Comparison of ENCODE assay signal across 8 cellular contexts in the genomic region with DNA sequence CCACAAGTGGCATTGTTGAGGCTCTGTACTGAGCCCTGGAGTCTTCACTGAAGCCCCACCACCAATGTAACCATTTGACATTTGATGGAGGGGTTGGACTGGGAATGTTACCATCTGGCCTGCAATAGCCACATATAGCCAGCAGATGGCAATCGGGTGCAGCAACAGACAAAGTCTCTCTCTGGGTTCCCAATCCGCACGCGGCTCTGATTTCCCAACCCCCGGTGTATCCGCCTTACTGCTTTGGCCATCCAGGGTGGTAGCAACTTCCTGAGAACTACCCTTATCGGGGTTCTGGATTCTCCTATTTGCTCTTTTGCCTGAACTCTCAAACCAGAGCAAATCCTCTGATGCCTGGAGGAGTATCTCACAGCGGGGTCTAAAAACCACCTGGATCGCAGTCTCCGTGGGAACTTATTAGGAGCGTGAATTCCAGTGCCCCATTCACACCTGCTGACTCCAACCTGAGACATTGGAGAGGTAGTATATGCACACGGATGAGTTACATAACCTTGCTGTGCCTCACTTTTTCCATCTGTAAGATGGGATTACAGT. TPM values are rescaled to one million over a fixed set of nuclear protein-coding genes. Genes with fewer than 3 reads are reported as not detected.
DNase-seq lines count a peak whose midpoint lies in the region; ATAC-seq and TF ChIP-seq lines count a peak whose summit lies in the region.

No MANE protein-coding gene starts in this region.

- H3K9ac ChIP-seq in colonic mucosa (ENCODE audit: low read depth in 2 of 2, low read length in 2 of 2), result no peak overlapping the region
- no peak overlapping the region for H3K9ac ChIP-seq in liver (ENCODE audit: low read depth in 1 of 2, low read length in 2 of 2)

- peak; percentile 96 to 98 for TF ChIP-seq RAD21 in liver (IDR thresholded peaks at IDR 0.05)

- H3K4me3 ChIP-seq in AG09309 (ENCODE audit: control insufficient read depth, low read depth, low read length) (no peak overlapping the region), colonic mucosa (no peak overlapping the region), liver (ENCODE audit: low read depth in 1 of 3, low read length in 3 of 3) (no peak overlapping the region)

- WGBS in liver, result 27% methylated on average over 12 of the region's 12 CpGs

- H3K9me3 ChIP-seq in colonic mucosa (no peaks in the 10 kb centered on the region), liver (ENCODE audit: control insufficient read depth in 4 of 4, low read length in 3 of 4) (no peaks in the 10 kb centered on the region)

- no peak overlapping the region for H3K27ac ChIP-seq in colonic mucosa
- H3K27ac ChIP-seq in liver (ENCODE audit: low read depth in 1 of 2, low read length in 2 of 2), result no peak overlapping the region

- TF ChIP-seq CTCF in AG09309 (IDR thresholded peaks at IDR 0.05; ENCODE audit: control insufficient read depth, insufficient read depth, low read depth, low read length, missing control alignments), result peak; percentile 96
- TF ChIP-seq CTCF in colonic mucosa (IDR thresholded peaks at IDR 0.05), result peak; percentile 88
- peak; percentile 97 for TF ChIP-seq CTCF in liver (IDR thresholded peaks at IDR 0.05; ENCODE audit: low read depth, low read length, missing input control)

- no peaks in the 10 kb centered on the region for H3K4me1 ChIP-seq in colonic mucosa
- no peaks in the 10 kb centered on the region for H3K4me1 ChIP-seq in liver (ENCODE audit: control insufficient read depth in 4 of 4, insufficient read depth in 4 of 4, low read length in 3 of 4)

- DNase-seq in AG09309 (ENCODE audit: low read depth) (peak; percentile 17), H4 (ENCODE audit: low spot score) (peak; percentile 68), NCI-H446 treated with DMSO at 0.1 percent for 48 hours (lab: John Stamatoyannopoulos, UW) (peak; percentile 31), colonic mucosa (peak; percentile 75)
- peak; percentile 78 for DNase-seq in activated CD4-positive, alpha-beta T cell treated with anti-CD3 and anti-CD28 coated beads for 48 hours
- DNase-seq in stimulated activated CD4-positive, alpha-beta T cell treated with anti-CD3 and anti-CD28 coated beads, TNF-alpha, amount 100 ng/mL, for 1 hour (ENCODE audit: low read depth in 3 of 3, low spot score in 1 of 3), result peak; percentile 13 to 55 (median 36)

- no peak for ATAC-seq in HG03342 (IDR thresholded peaks at IDR 0.05; ENCODE audit: unreplicated experiment)

- H3K27me3 ChIP-seq in colonic mucosa (no peaks in the 10 kb centered on the region), liver (ENCODE audit: control insufficient read depth in 4 of 4, insufficient read depth in 4 of 4, low read length in 3 of 4) (no peaks in the 10 kb centered on the region)

- intact Hi-C loops in colonic mucosa (cut with DNase I), result loop anchor here (2.0 kb wide), 2 partner anchors 116 to 250 kb away; partner anchors contain the start of gene LTBP2

- no peaks in the 10 kb centered on the region for H3K36me3 ChIP-seq in colonic mucosa
- H3K36me3 ChIP-seq in liver (ENCODE audit: control insufficient read depth in 4 of 4, insufficient read depth in 3 of 4, low read depth in 1 of 4, low read length in 3 of 4), result no peaks in the 10 kb centered on the region

TF ChIP-seq in liver, 16 proteins besides CTCF, POLR2A, EP300 and RAD21:
- TF ChIP-seq EGR1 (IDR thresholded peaks at IDR 0.05; ENCODE audit: low read depth in 2 of 2) (no peak), TAF1 (conservative IDR thresholded peaks at IDR 0.05) (no peak), HNF4A (conservative IDR thresholded peaks at IDR 0.05) (no peak), MAX (IDR thresholded peaks at IDR 0.05) (no peak), HNF4G (IDR thresholded peaks at IDR 0.05) (no peak), FOXA1 (IDR thresholded peaks at IDR 0.05) (no peak), JUND (IDR thresholded peaks at IDR 0.05) (no peak), YY1 (IDR thresholded peaks at IDR 0.05) (no peak), SP1 (IDR thresholded peaks at IDR 0.05) (no peak), FOXA2 (IDR thresholded peaks at IDR 0.05) (no peak)
- TF ChIP-seq, protein P1, sequence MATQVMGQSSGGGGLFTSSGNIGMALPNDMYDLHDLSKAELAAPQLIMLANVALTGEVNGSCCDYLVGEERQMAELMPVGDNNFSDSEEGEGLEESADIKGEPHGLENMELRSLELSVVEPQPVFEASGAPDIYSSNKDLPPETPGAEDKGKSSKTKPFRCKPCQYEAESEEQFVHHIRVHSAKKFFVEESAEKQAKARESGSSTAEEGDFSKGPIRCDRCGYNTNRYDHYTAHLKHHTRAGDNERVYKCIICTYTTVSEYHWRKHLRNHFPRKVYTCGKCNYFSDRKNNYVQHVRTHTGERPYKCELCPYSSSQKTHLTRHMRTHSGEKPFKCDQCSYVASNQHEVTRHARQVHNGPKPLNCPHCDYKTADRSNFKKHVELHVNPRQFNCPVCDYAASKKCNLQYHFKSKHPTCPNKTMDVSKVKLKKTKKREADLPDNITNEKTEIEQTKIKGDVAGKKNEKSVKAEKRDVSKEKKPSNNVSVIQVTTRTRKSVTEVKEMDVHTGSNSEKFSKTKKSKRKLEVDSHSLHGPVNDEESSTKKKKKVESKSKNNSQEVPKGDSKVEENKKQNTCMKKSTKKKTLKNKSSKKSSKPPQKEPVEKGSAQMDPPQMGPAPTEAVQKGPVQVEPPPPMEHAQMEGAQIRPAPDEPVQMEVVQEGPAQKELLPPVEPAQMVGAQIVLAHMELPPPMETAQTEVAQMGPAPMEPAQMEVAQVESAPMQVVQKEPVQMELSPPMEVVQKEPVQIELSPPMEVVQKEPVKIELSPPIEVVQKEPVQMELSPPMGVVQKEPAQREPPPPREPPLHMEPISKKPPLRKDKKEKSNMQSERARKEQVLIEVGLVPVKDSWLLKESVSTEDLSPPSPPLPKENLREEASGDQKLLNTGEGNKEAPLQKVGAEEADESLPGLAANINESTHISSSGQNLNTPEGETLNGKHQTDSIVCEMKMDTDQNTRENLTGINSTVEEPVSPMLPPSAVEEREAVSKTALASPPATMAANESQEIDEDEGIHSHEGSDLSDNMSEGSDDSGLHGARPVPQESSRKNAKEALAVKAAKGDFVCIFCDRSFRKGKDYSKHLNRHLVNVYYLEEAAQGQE (IDR thresholded peaks at IDR 0.05), result no peak
- TF ChIP-seq, protein P2, sequence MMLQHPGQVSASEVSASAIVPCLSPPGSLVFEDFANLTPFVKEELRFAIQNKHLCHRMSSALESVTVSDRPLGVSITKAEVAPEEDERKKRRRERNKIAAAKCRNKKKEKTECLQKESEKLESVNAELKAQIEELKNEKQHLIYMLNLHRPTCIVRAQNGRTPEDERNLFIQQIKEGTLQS (IDR thresholded peaks at IDR 0.05), result no peak

RNA-seq across cellular contexts. Expression of gene VRTN, which starts 14.2 kb away (rescaled TPM):
- not detected in 2 replicates for total RNA-seq in H4 (2014; rRNA removed; shearing (Covaris generic))
- total RNA-seq in colonic mucosa (under 1 TPM in 1 of 2 donors, not detected in 1; 0.30 TPM), liver (not detected)
- polyA plus RNA-seq in liver, result not detected

RNA-seq across cellular contexts. Expression of gene ABCD4, which starts 59.7 kb away (rescaled TPM):
- 15.3 and 18.5 TPM in 2 replicates for total RNA-seq in H4 (2014; rRNA removed; shearing (Covaris generic))
- total RNA-seq in colonic mucosa, result 10 to 100 TPM; 46.2 to 46.6 TPM
- 10 to 100 TPM; 24.7 to 33.6 TPM for total RNA-seq in liver
- 10 to 100 TPM; 20.4 to 34.4 TPM for polyA plus RNA-seq in liver

Comparison
In these comparisons a context has a peak if more than half of its experiments do, and no peak if none do; other contexts are left out.
1. DNase-seq: peak in every context shown above with its lines; median percentile 78 in activated CD4-positive, alpha-beta T cell treated with anti-CD3 and anti-CD28 coated beads for 48 hours; 75 in colonic mucosa; 68 in H4; 36 in stimulated activated CD4-positive, alpha-beta T cell treated with anti-CD3 and anti-CD28 coated beads, TNF-alpha, amount 100 ng/mL, for 1 hour; 31 in NCI-H446 treated with DMSO at 0.1 percent for 48 hours; 17 in AG09309.